ENCODE assay signal across 13 cellular contexts in genomic region chr2:212520340-212520739, GRCh38. TPM values are rescaled to one million over a fixed set of nuclear protein-coding genes. Genes with fewer than 3 reads are reported as not detected.
A peak's percentile ranks its signal among the peaks of the same experiment; 100 is the strongest.
DNase-seq lines count a peak whose midpoint lies in the region; ATAC-seq, FAIRE-seq and TF ChIP-seq lines count a peak whose summit lies in the region.
"Had no signal": no experiment of that assay in that cellular context is flagged by ENCODE, and none has a peak within 500 bp of the region (broad histone marks: within the 10 kb centered on the region; RNA-seq: fewer than 3 reads in every experiment).

No MANE protein-coding gene starts in this region.

- H4K5ac ChIP-seq in H9 (ENCODE audit: insufficient read length, low read depth, low read length), result no peak overlapping the region

- H3K27me3 ChIP-seq in H9 (ENCODE audit: insufficient read depth, low read length), result no peaks in the 10 kb centered on the region
- H3K27me3 ChIP-seq: heart left ventricle had no signal

- H3K27me3 Mint-ChIP-seq in H9 (ENCODE audit: low read depth) (no peaks in the 10 kb centered on the region), endothelial cell (ENCODE audit: unreplicated experiment) (no peaks in the 10 kb centered on the region)

- H3K36me3 ChIP-seq in kidney (ENCODE audit: control insufficient read depth in 1 of 2, insufficient read depth in 2 of 2, low read length in 2 of 2), result no peaks in the 10 kb centered on the region
- H3K36me3 ChIP-seq: heart left ventricle had no signal

- no peaks in the 10 kb centered on the region for H3K79me1 ChIP-seq in H9 (ENCODE audit: insufficient read depth, low read depth, low read length, poor library complexity, severe bottlenecking)

- H2BK20ac ChIP-seq in H9 (ENCODE audit: low read depth, low read length, poor library complexity, severe bottlenecking), result no peak overlapping the region

- no peak overlapping the region for H3K56ac ChIP-seq in H9 (ENCODE audit: insufficient read length, low read depth, low read length)

- H2AK5ac ChIP-seq in H9 (ENCODE audit: insufficient read length, low read length), result no peak overlapping the region

- H3K23ac ChIP-seq in H9 (ENCODE audit: insufficient read length, low read depth, low read length), result no peak overlapping the region

- no peaks in the 10 kb centered on the region for H4K20me1 ChIP-seq in H9 (ENCODE audit: control insufficient read depth, insufficient read depth, insufficient read length)

- H3K4me2 ChIP-seq in H9 (ENCODE audit: insufficient read depth, insufficient read length, low read length), result no peak overlapping the region

- no peak overlapping the region for H2BK15ac ChIP-seq in H9 (ENCODE audit: low read depth, low read length)

- H2BK120ac ChIP-seq in H9 (ENCODE audit: low read depth, low read length, poor library complexity, severe bottlenecking), result no peak overlapping the region

- no peak for FAIRE-seq in kidney (lab: Jason Lieb, UNC)
- FAIRE-seq: TTC549 had no signal

- H2BK5ac ChIP-seq in H9 (ENCODE audit: insufficient read length, low read length), result no peak overlapping the region

- H3K4me1 Mint-ChIP-seq in H9, result no peaks in the 10 kb centered on the region
- no peaks in the 10 kb centered on the region for H3K4me1 Mint-ChIP-seq in endothelial cell (ENCODE audit: unreplicated experiment)

- no peaks in the 10 kb centered on the region for H3K79me2 ChIP-seq in H9 (ENCODE audit: insufficient read depth, low read length)

- H3K36me3 Mint-ChIP-seq in H9 (ENCODE audit: insufficient read depth in 1 of 3, low read depth in 3 of 3), result no peaks in the 10 kb centered on the region
- no peaks in the 10 kb centered on the region for H3K36me3 Mint-ChIP-seq in endothelial cell (ENCODE audit: low read depth, unreplicated experiment)

- H3K9me3 ChIP-seq in H9 (ENCODE audit: control insufficient read depth, low read depth, low read length), result no peaks in the 10 kb centered on the region
- H3K9me3 ChIP-seq in kidney (ENCODE audit: control insufficient read depth in 1 of 2, low read length in 2 of 2), result no peaks in the 10 kb centered on the region
- H3K9me3 ChIP-seq: heart left ventricle had no signal

- no peak overlapping the region for H3K18ac ChIP-seq in H9 (ENCODE audit: insufficient read length, low read depth, low read length)

- DNase-seq in H9 (no peak), RKO (ENCODE audit: low spot score) (peak; percentile 40), kidney (no peak), endothelial cell (ENCODE audit: low spot score) (no peak), mucosa of gallbladder (ENCODE audit: low spot score) (no peak), cortex of kidney (lab: John Stamatoyannopoulos, UW) (no peak)
- DNase-seq: activated naive CD4-positive, alpha-beta T cell treated with Interleukin-2 at 50 U/mL for 16 hours; heart left ventricle; MV-4-11; posterior cingulate gyrus had no signal

- no peak overlapping the region for H2BK12ac ChIP-seq in H9 (ENCODE audit: insufficient read length, low read depth, low read length)

- H3K4me3 Mint-ChIP-seq in H9 (no peak overlapping the region), endothelial cell (ENCODE audit: unreplicated experiment) (no peak overlapping the region)

- H3K27ac ChIP-seq in C4-2B, result no peak overlapping the region
- H3K27ac ChIP-seq in H9 (ENCODE audit: insufficient read length, low read depth, low read length), result no peak overlapping the region
- no peak overlapping the region for H3K27ac ChIP-seq in kidney (ENCODE audit: low read depth in 2 of 2, low read length in 2 of 2)
- H3K27ac ChIP-seq: heart left ventricle had no signal

- H3K14ac ChIP-seq in H9 (ENCODE audit: insufficient read depth, low read length), result no peak overlapping the region

- no peak for ATAC-seq in GM19324 (IDR thresholded peaks at IDR 0.05; ENCODE audit: low FRiP score, unreplicated experiment)
- ATAC-seq: heart left ventricle had no signal

- H3K9ac ChIP-seq in H9 (ENCODE audit: extremely low read depth, insufficient read length, low read length) (no peak overlapping the region), kidney (ENCODE audit: low read length in 2 of 2) (no peak overlapping the region)

- no peak overlapping the region for H3T11ph ChIP-seq in H9 (ENCODE audit: low read length)

- peak; percentile 44 for TF ChIP-seq CTCF in C4-2B (conservative IDR thresholded peaks at IDR 0.05)
- TF ChIP-seq CTCF in H9 (conservative IDR thresholded peaks at IDR 0.05), result peak; percentile 62
- peak; percentile 25 for TF ChIP-seq CTCF in kidney (IDR thresholded peaks at IDR 0.05; ENCODE audit: borderline replicate concordance, extremely low read depth, insufficient read depth)
- no peak for TF ChIP-seq CTCF in endothelial cell (IDR thresholded peaks at IDR 0.05; ENCODE audit: unreplicated experiment)

- H3K4ac ChIP-seq in H9 (ENCODE audit: low read depth, low read length), result no peak overlapping the region

- no CpG with 5 or more reads among the region's 2 CpGs for WGBS in H9 (ENCODE audit: extremely low coverage, insufficient read length, low lambda C conversion rate)

- H3K4me1 ChIP-seq in H9 (ENCODE audit: insufficient read depth, low read length) (no peaks in the 10 kb centered on the region), kidney (ENCODE audit: control insufficient read depth in 1 of 2, insufficient read depth in 1 of 2, low read depth in 1 of 2, low read length in 2 of 2) (peaks cover 0 to 2% of the 10 kb centered on the region in 2 donors)

- H3K27ac Mint-ChIP-seq in H9 (no peak overlapping the region), endothelial cell (ENCODE audit: unreplicated experiment) (no peak overlapping the region)

- no peak overlapping the region for H4K91ac ChIP-seq in H9 (ENCODE audit: insufficient read length, low read depth, low read length)

- H4K8ac ChIP-seq in H9 (replicated peaks; ENCODE audit: insufficient read length, low read depth, low read length), result no peak overlapping the region

- intact Hi-C loops in kidney (cut with DNase I), result no loop called here

- no peak overlapping the region for H2AFZ ChIP-seq in H9 (ENCODE audit: low read length)

- H3K4me3 ChIP-seq in kidney (ENCODE audit: low read length in 2 of 2), result no peak overlapping the region
- H3K4me3 ChIP-seq: heart left ventricle had no signal

- H3K23me2 ChIP-seq in H9 (ENCODE audit: insufficient read length, low read depth, low read length, poor library complexity, severe bottlenecking), result no peaks in the 10 kb centered on the region

- no peaks in the 10 kb centered on the region for H3K9me3 Mint-ChIP-seq in H9
- H3K9me3 Mint-ChIP-seq in endothelial cell (ENCODE audit: unreplicated experiment), result no peaks in the 10 kb centered on the region

RNA-seq across cellular contexts. Expression of gene ERBB4, which starts 18.3 kb away (rescaled TPM):
- total RNA-seq in H9 (2021), result 0.04 and 0.22 TPM in 2 replicates
- total RNA-seq in kidney, result 152 TPM
- polyA plus RNA-seq in kidney (ENCODE audit: insufficient read depth, low read depth, low replicate concordance), result 3.9 TPM
- total RNA-seq in endothelial cell (ENCODE audit: unreplicated experiment), result 0.36 TPM
- total RNA-seq in mucosa of gallbladder, result 0.43 TPM

Comparison
In these comparisons a context has a peak if more than half of its experiments do, and no peak if none do; other contexts are left out.
1. RNA of gene ERBB4, which starts 18.3 kb away (total RNA-seq): 152 TPM in kidney (single experiment); 0.43 TPM in mucosa of gallbladder (single experiment), 0.36 TPM in endothelial cell (single experiment) and 0.04 to 0.22 TPM in H9; every median in the first group is over 100 times any median in the second.